In genomic region chr6:139597781-139598368, GRCh38 we compare ENCODE assay signal across 8 cellular contexts.
DNase-seq lines count a peak whose midpoint lies in the region; ATAC-seq, FAIRE-seq and TF ChIP-seq lines count a peak whose summit lies in the region.

No MANE protein-coding gene starts in this region.

- peak overlapping the region; percentile 55 for H3K4me2 ChIP-seq in astrocyte (ENCODE audit: low read length)

- H3K4me3 Mint-ChIP-seq in astrocyte (ENCODE audit: unreplicated experiment): peak overlapping the region; percentile 28

- H3K79me2 ChIP-seq in astrocyte (ENCODE audit: insufficient read depth, low read length): no peaks in the 10 kb centered on the region

- H3K4me3 ChIP-seq in HEK293 (ENCODE audit: low read depth, low read length): no peak overlapping the region
- no peak overlapping the region for H3K4me3 ChIP-seq in astrocyte (ENCODE audit: insufficient read depth, low read depth, low read length)
- H3K4me3 ChIP-seq in skin epidermis: no peak overlapping the region

- peak overlapping the region; percentile 59 for H3K9ac ChIP-seq in astrocyte (ENCODE audit: low read length)

- H3K9me3 ChIP-seq in HEK293 (ENCODE audit: control insufficient read depth, insufficient read depth, low read depth, low read length) (no peaks in the 10 kb centered on the region), astrocyte (ENCODE audit: insufficient read depth, low read depth, low read length) (no peaks in the 10 kb centered on the region)

- peak overlapping the region; percentile 96 for H3K27ac Mint-ChIP-seq in astrocyte (ENCODE audit: unreplicated experiment)

- POLR2A ChIA-PET in HEK293 (lab: Yijun Ruan, JAX): interaction anchor here (1.3 kb wide), 1 partner anchor 223 kb away, joined by 4 read pairs; the partner anchor contains the start of gene CITED2

- no peaks in the 10 kb centered on the region for H3K36me3 Mint-ChIP-seq in astrocyte (ENCODE audit: low read depth, unreplicated experiment)

- peak; percentile 93 for FAIRE-seq in astrocyte (lab: Jason Lieb, UNC)

- peak; percentile 99 for DNase-seq in astrocyte (ENCODE audit: low read depth)
- DNase-seq in iris pigment epithelial cell (ENCODE audit: low read depth): peak; percentile 98
- no peak for DNase-seq in COR-L47 (lab: John Stamatoyannopoulos, UW)

- no peak for TF ChIP-seq CTCF in HEK293 (tag by site-specific recombination; IDR thresholded peaks at IDR 0.05)
- no peak for TF ChIP-seq CTCF in astrocyte (IDR thresholded peaks at IDR 0.05; ENCODE audit: insufficient read depth, low read depth, low read length)

- H3K36me3 ChIP-seq in HEK293 (ENCODE audit: control insufficient read depth in 2 of 2, insufficient read depth in 1 of 2, low read length in 2 of 2) (no peaks in the 10 kb centered on the region), astrocyte (ENCODE audit: insufficient read depth, low read length) (no peaks in the 10 kb centered on the region)

- no peak overlapping the region for H2AFZ ChIP-seq in astrocyte (ENCODE audit: low read depth, low read length)

- H3K4me1 ChIP-seq in HEK293 (ENCODE audit: control insufficient read depth, insufficient read depth, low read length) (no peaks in the 10 kb centered on the region), astrocyte (ENCODE audit: insufficient read depth, low read length) (peaks cover 25% of the 10 kb centered on the region)

- ATAC-seq in GM18873 (IDR thresholded peaks at IDR 0.05; ENCODE audit: low FRiP score, unreplicated experiment): no peak
- no peak for ATAC-seq in GM19467 (IDR thresholded peaks at IDR 0.05; ENCODE audit: unreplicated experiment)
- no peak for ATAC-seq in GM21576 (IDR thresholded peaks at IDR 0.05; ENCODE audit: unreplicated experiment)

- H3K27me3 Mint-ChIP-seq in astrocyte (ENCODE audit: low read depth, unreplicated experiment): no peaks in the 10 kb centered on the region

- peaks cover 27% of the 10 kb centered on the region for H3K4me1 Mint-ChIP-seq in astrocyte (ENCODE audit: low read depth, unreplicated experiment)

- H4K20me1 ChIP-seq in astrocyte (ENCODE audit: insufficient read depth, low read length): no peaks in the 10 kb centered on the region

- CTCF ChIA-PET in HEK293 (lab: Yijun Ruan, JAX): no interaction called here

- H3K9me3 Mint-ChIP-seq in astrocyte (ENCODE audit: unreplicated experiment): no peaks in the 10 kb centered on the region

- no peak overlapping the region for H3K27ac ChIP-seq in HEK293 (ENCODE audit: extremely low read depth, low read depth, low read length)
- peak overlapping the region; percentile 93 for H3K27ac ChIP-seq in astrocyte (ENCODE audit: low read depth, low read length)
- peak overlapping the region in 16 of 21 experiments; percentile 6 to 85 (median 60) for H3K27ac ChIP-seq in skin epidermis

- no peaks in the 10 kb centered on the region for H3K27me3 ChIP-seq in astrocyte (ENCODE audit: insufficient read depth, low read length)

TF ChIP-seq in HEK293, 187 proteins besides CTCF, POLR2A, EP300 and RAD21:
- TF ChIP-seq SCRT2 (tag by site-specific recombination; IDR thresholded peaks at IDR 0.05): peak; percentile 30; the same call in 1 of the 2 replicates
- TF ChIP-seq ZNF335 (tag by site-specific recombination; conservative IDR thresholded peaks at IDR 0.05): no peak
- no peak for TF ChIP-seq ZNF132 (tag by site-specific recombination; IDR thresholded peaks at IDR 0.05; ENCODE audit: borderline replicate concordance)
